In genomic region chr3:192494176-192494575, GRCh38 we compare ENCODE assay signal across 11 cellular contexts.
DNase-seq lines count a peak whose midpoint lies in the region; ATAC-seq and TF ChIP-seq lines count a peak whose summit lies in the region.
"Had no signal": no experiment of that assay in that cellular context is flagged by ENCODE, and none has a peak within 500 bp of the region (broad histone marks: within the 10 kb centered on the region; RNA-seq: fewer than 3 reads in every experiment).

No MANE protein-coding gene starts in this region.

- TF ChIP-seq CTCF in MCF 10A (IDR thresholded peaks at IDR 0.05; ENCODE audit: unreplicated experiment) = no peak
- no peak for TF ChIP-seq CTCF in breast epithelium (IDR thresholded peaks at IDR 0.05)
- no peak for TF ChIP-seq CTCF in spleen (IDR thresholded peaks at IDR 0.05 in 8 of 11, conservative IDR thresholded peaks at IDR 0.05 in 3 of 11)

- H3K27ac Mint-ChIP-seq in MCF 10A (ENCODE audit: low read depth, unreplicated experiment) = no peak overlapping the region
- H3K27ac Mint-ChIP-seq: brain had no signal

- POLR2A ChIA-PET in MCF 10A (lab: Yijun Ruan, JAX) = no interaction called here

- TF ChIP-seq POLR2A in breast epithelium (IDR thresholded peaks at IDR 0.05) (no peak), spleen (IDR thresholded peaks at IDR 0.05) (no peak)

- 9 to 44% (median 10%) methylated on average over 1 of the region's 1 CpG for WGBS in spleen, 5 donors

- H3K4me3 Mint-ChIP-seq in MCF 10A (ENCODE audit: unreplicated experiment) = no peak overlapping the region
- H3K4me3 Mint-ChIP-seq: brain had no signal

- H3K4me1 Mint-ChIP-seq in MCF 10A (ENCODE audit: insufficient read depth, unreplicated experiment) = no peaks in the 10 kb centered on the region
- H3K4me1 Mint-ChIP-seq: brain had no signal

- H3K36me3 ChIP-seq in breast epithelium = no peaks in the 10 kb centered on the region
- H3K36me3 ChIP-seq in spleen = no peaks in the 10 kb centered on the region
- H3K36me3 ChIP-seq: tibial artery had no signal

- BruUV-seq in MCF 10A (replicated peaks; lab: Mats Ljungman, UMichigan) = no TSS peak

- intact Hi-C loops in MCF 10A (cut with micrococcal nuclease) = no loop called here
- intact Hi-C loops in breast epithelium (cut with DNase I; ENCODE audit: low total_unique reads) = no loop called here
- intact Hi-C loops in spleen (cut with DNase I; ENCODE audit: low total_unique reads) = no loop called here

- CTCF ChIA-PET in MCF 10A (lab: Yijun Ruan, JAX) = interaction anchor here (1.0 kb wide), 1 partner anchor 547 kb away, joined by 3 read pairs; no protein-coding TSS in a partner anchor

- peak; percentile 60 for ATAC-seq in HG03196 (IDR thresholded peaks at IDR 0.05; ENCODE audit: unreplicated experiment)

- H3K4me1 ChIP-seq in breast epithelium (no peaks in the 10 kb centered on the region), spleen (peaks cover 0 to 12% (median 6%) of the 10 kb centered on the region in 6 donors)
- H3K4me1 ChIP-seq: tibial artery had no signal

- H3K27ac ChIP-seq in breast epithelium = no peak overlapping the region
- peak overlapping the region in 5 of 8 donors; percentile 11 to 74 (median 45) for H3K27ac ChIP-seq in spleen
- H3K27ac ChIP-seq: tibial artery had no signal

- no peaks in the 10 kb centered on the region for H3K36me3 Mint-ChIP-seq in MCF 10A (ENCODE audit: insufficient read depth, unreplicated experiment)
- H3K36me3 Mint-ChIP-seq: brain had no signal

- H3K9me3 Mint-ChIP-seq in MCF 10A (ENCODE audit: unreplicated experiment) = no peaks in the 10 kb centered on the region
- H3K9me3 Mint-ChIP-seq: brain had no signal

- H3K27me3 ChIP-seq in breast epithelium = no peaks in the 10 kb centered on the region
- H3K27me3 ChIP-seq in spleen (replicated peaks in 1 of 7) = no peaks in the 10 kb centered on the region
- H3K27me3 ChIP-seq: tibial artery had no signal

- H3K4me3 ChIP-seq in breast epithelium (no peak overlapping the region), spleen (no peak overlapping the region)
- H3K4me3 ChIP-seq: tibial artery had no signal

- H3K9me3 ChIP-seq in breast epithelium (no peaks in the 10 kb centered on the region), spleen (no peaks in the 10 kb centered on the region)
- H3K9me3 ChIP-seq: tibial artery had no signal

- DNase-seq in MCF 10A (ENCODE audit: unreplicated experiment) = peak; percentile 39
- no peak for DNase-seq in breast epithelium (ENCODE audit: low spot score in 2 of 2)
- DNase-seq in OCI-M1 (lab: John Stamatoyannopoulos, UW) = peak; percentile 14
- DNase-seq in spleen = no peak
- DNase-seq in AG20443 (ENCODE audit: low spot score) = no peak
- no peak for DNase-seq in activated CD4-positive, CD25-positive, alpha-beta regulatory T cell treated with anti-CD3 and anti-CD28 coated beads, Interleukin-2, amount 50 U/mL, for 72 hours
- DNase-seq in retina = no peak
- DNase-seq: activated CD4-positive, alpha-beta T cell treated with anti-CD3 and anti-CD28 coated beads, Interleukin-2, amount 50 U/mL, for 1 hour; tibial artery had no signal

- peaks cover 16% of the 10 kb centered on the region for H3K27me3 Mint-ChIP-seq in MCF 10A (ENCODE audit: insufficient read depth, unreplicated experiment)

Comparison
In these comparisons a context has a peak if more than half of its experiments do, and no peak if none do; other contexts are left out.
1. DNase-seq: peak in MCF 10A (single experiment) and OCI-M1 (single experiment); none in breast epithelium (0 of 2), spleen (single experiment), AG20443 (single experiment), activated CD4-positive, CD25-positive, alpha-beta regulatory T cell treated with anti-CD3 and anti-CD28 coated beads, Interleukin-2, amount 50 U/mL, for 72 hours (single experiment) and retina (single experiment).
2. H3K27ac ChIP-seq: peak in spleen (5 of 8); none in breast epithelium (0 of 2).